Comparison of ENCODE assay signal across 20 cellular contexts in the genomic region with DNA sequence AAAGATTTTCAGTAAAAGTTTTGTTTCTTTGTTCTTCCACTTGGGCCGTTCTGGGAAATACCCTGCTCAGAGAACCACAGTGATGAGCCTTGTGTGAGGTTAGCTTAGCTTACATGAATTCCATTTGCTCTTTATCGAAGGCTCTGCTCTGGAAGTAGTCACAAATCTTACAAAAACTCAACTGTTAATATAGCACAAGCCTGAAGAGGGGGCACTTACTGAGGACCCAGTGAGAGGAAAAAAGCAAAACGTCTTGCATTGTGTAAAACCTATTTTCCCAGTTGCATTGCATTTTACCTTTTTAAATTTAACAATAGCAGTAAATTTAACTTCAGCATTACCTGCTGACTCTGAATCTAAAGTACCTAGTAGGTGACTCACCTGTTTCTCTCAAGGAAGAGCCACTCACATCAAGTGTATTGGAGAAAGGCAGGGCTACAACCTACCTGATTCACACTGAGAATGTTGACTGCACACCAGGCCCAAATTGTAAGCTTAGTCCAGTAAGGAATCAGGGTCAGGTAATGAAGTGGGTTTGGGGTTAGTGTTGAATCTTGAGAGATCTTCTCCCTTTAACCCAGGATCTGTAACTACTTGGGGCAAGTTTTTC. TPM values are rescaled to one million over a fixed set of nuclear protein-coding genes. Genes with fewer than 3 reads are reported as not detected.
A peak's percentile ranks its signal among the peaks of the same experiment; 100 is the strongest.
DNase-seq lines count a peak whose midpoint lies in the region; ATAC-seq and TF ChIP-seq lines count a peak whose summit lies in the region.
"Had no signal": no experiment of that assay in that cellular context is flagged by ENCODE, and none has a peak within 500 bp of the region (broad histone marks: within the 10 kb centered on the region; RNA-seq: fewer than 3 reads in every experiment).

No MANE protein-coding gene starts in this region.

- peaks cover 2% of the 10 kb centered on the region for H3K27me3 Mint-ChIP-seq in GM23338 (ENCODE audit: insufficient read depth, low read depth, poor library complexity)
- peaks cover 16% of the 10 kb centered on the region for H3K27me3 Mint-ChIP-seq in WTC11 (ENCODE audit: low read depth)
- H3K27me3 Mint-ChIP-seq: activated naive CD4-positive, alpha-beta T cell treated with anti-CD3 and anti-CD28 coated beads, Interleukin-2, amount 50 U/mL, for 24 hours had no signal

- intact Hi-C loops in head of caudate nucleus (cut with DNase I), result no loop called here

- no peak overlapping the region for H3K27ac ChIP-seq in GM23338 (ENCODE audit: low read depth)
- no peak overlapping the region for H3K27ac ChIP-seq in hepatocyte
- H3K27ac ChIP-seq: colonic mucosa, Peyer's patch had no signal

- H2AFZ ChIP-seq in GM23338 (no peak overlapping the region), hepatocyte (no peak overlapping the region)

- H3K9me2 ChIP-seq in GM23338 (ENCODE audit: insufficient read depth) (peaks cover 14% of the 10 kb centered on the region; the same call in 1 of the 2 replicates), hepatocyte (replicated peaks; ENCODE audit: insufficient read depth) (no peaks in the 10 kb centered on the region)

- H3K36me3 ChIP-seq in GM23338 (ENCODE audit: insufficient read depth), result no peaks in the 10 kb centered on the region
- no peaks in the 10 kb centered on the region for H3K36me3 ChIP-seq in hepatocyte (replicated peaks; ENCODE audit: insufficient read depth, low read depth)
- H3K36me3 ChIP-seq: colonic mucosa, Peyer's patch had no signal

- H3K36me3 Mint-ChIP-seq in GM23338 (ENCODE audit: low read depth), result no peaks in the 10 kb centered on the region
- H3K36me3 Mint-ChIP-seq in WTC11, result 0 out of 2 replicates have a peak, but pooled peaks cover 2% of the 10 kb centered on the region
- H3K36me3 Mint-ChIP-seq: activated naive CD4-positive, alpha-beta T cell treated with anti-CD3 and anti-CD28 coated beads, Interleukin-2, amount 50 U/mL, for 24 hours had no signal

- H3K9me3 Mint-ChIP-seq in GM23338 (no peaks in the 10 kb centered on the region), WTC11 (peaks cover 5% of the 10 kb centered on the region)
- H3K9me3 Mint-ChIP-seq: activated naive CD4-positive, alpha-beta T cell treated with anti-CD3 and anti-CD28 coated beads, Interleukin-2, amount 50 U/mL, for 24 hours had no signal

- WGBS in hepatocyte (ENCODE audit: low lambda C conversion rate, missing lambda C conversion rate), result 55% methylated on average over 3 of the region's 3 CpGs

- H3K27ac Mint-ChIP-seq in GM23338 (no peak overlapping the region), WTC11 (no peak overlapping the region)
- H3K27ac Mint-ChIP-seq: activated naive CD4-positive, alpha-beta T cell treated with anti-CD3 and anti-CD28 coated beads, Interleukin-2, amount 50 U/mL, for 24 hours had no signal

- H4K20me1 ChIP-seq in GM23338 (replicated peaks; ENCODE audit: insufficient read depth) (no peaks in the 10 kb centered on the region), hepatocyte (ENCODE audit: insufficient read depth, poor library complexity, severe bottlenecking) (no peaks in the 10 kb centered on the region)

- H3K4me1 ChIP-seq in GM23338 (ENCODE audit: insufficient read depth) (no peaks in the 10 kb centered on the region), hepatocyte (ENCODE audit: insufficient read depth) (no peaks in the 10 kb centered on the region)
- H3K4me1 ChIP-seq: colonic mucosa, Peyer's patch had no signal

- H3K4me3 Mint-ChIP-seq in GM23338, result no peak overlapping the region
- no peak overlapping the region for H3K4me3 Mint-ChIP-seq in WTC11
- H3K4me3 Mint-ChIP-seq: activated naive CD4-positive, alpha-beta T cell treated with anti-CD3 and anti-CD28 coated beads, Interleukin-2, amount 50 U/mL, for 24 hours had no signal

- H3K4me3 ChIP-seq in AG10803 (ENCODE audit: low read length) (no peak overlapping the region), GM23338 (no peak overlapping the region), hepatocyte (no peak overlapping the region)
- H3K4me3 ChIP-seq: colonic mucosa, Peyer's patch had no signal

- CTCF ChIA-PET in WTC11 (lab: Charles Lee), result interaction anchor here (1.0 to 1.5 kb wide), 3 partner anchors 43 to 595 kb away, joined by 4 to 7 read pairs (median 5); a partner anchor contains a TSS

- H3K9me3 ChIP-seq in hepatocyte (ENCODE audit: low read depth), result no peaks in the 10 kb centered on the region
- H3K9me3 ChIP-seq: colonic mucosa, Peyer's patch had no signal

- no peak overlapping the region for H3K4me2 ChIP-seq in GM23338
- H3K4me2 ChIP-seq in hepatocyte, result no peak overlapping the region

- H3K79me2 ChIP-seq in GM23338 (replicated peaks; ENCODE audit: insufficient read depth) (no peaks in the 10 kb centered on the region), hepatocyte (no peaks in the 10 kb centered on the region)

- H3K27me3 ChIP-seq in GM23338 (ENCODE audit: insufficient read depth) (no peaks in the 10 kb centered on the region), hepatocyte (no peaks in the 10 kb centered on the region)
- H3K27me3 ChIP-seq: colonic mucosa, Peyer's patch had no signal

- 0 out of 2 replicates have a peak, but pooled peaks have one; percentile 2 for TF ChIP-seq CTCF in AG10803 (conservative IDR thresholded peaks at IDR 0.05; ENCODE audit: low read length)
- peak; percentile 42 to 50; a peak in 3 of 4 replicates for TF ChIP-seq CTCF in GM23338 (conservative IDR thresholded peaks at IDR 0.05; ENCODE audit: low read depth in 2 of 2)
- no peak for TF ChIP-seq CTCF in WTC11 (IDR thresholded peaks at IDR 0.05)
- TF ChIP-seq CTCF in hepatocyte (IDR thresholded peaks at IDR 0.05; ENCODE audit: poor library complexity), result no peak

- no peak for DNase-seq in AG10803 (ENCODE audit: low read depth)
- DNase-seq in GM23338 (ENCODE audit: low spot score), result peak; percentile 57
- no peak for DNase-seq in WTC11 (ENCODE audit: low spot score)
- DNase-seq in kidney tubule cell (ENCODE audit: low spot score), result peak; percentile 32
- DNase-seq in SK-N-DZ (ENCODE audit: low spot score), result no peak
- no peak for DNase-seq in head of caudate nucleus
- no peak for DNase-seq in putamen (ENCODE audit: low spot score)
- no peak for DNase-seq in hepatocyte (ENCODE audit: low spot score)
- DNase-seq: colonic mucosa, hippocampal formation, left colon, NCI-H1436, Peyer's patch, retina, T1000 had no signal

- peak; percentile 72 for ATAC-seq in GM23338
- ATAC-seq in WTC11, result peak; percentile 75
- ATAC-seq: activated CD4-positive, CD25-positive, alpha-beta regulatory T cell treated with anti-CD3 and anti-CD28 coated beads, Interleukin-2, amount 50 U/mL, for 24 hours; left colon had no signal

- H3K4me1 Mint-ChIP-seq in GM23338 (peaks cover 2% of the 10 kb centered on the region; the same call in 1 of the 3 replicates), WTC11 (peaks cover 9% of the 10 kb centered on the region)
- H3K4me1 Mint-ChIP-seq: activated naive CD4-positive, alpha-beta T cell treated with anti-CD3 and anti-CD28 coated beads, Interleukin-2, amount 50 U/mL, for 24 hours had no signal

- POLR2A ChIA-PET in WTC11 (lab: Charles Lee), result no interaction called here

- no peaks in the 10 kb centered on the region for H3F3A ChIP-seq in GM23338 (replicated peaks; ENCODE audit: low read depth)

TF ChIP-seq in GM23338, 12 proteins besides CTCF, POLR2A, EP300 and RAD21 (continues in another document):
- TF ChIP-seq JUNB (IDR thresholded peaks at IDR 0.05; ENCODE audit: unreplicated experiment), result no peak
- TF ChIP-seq ZNF331 (CRISPR knock-in tag; IDR thresholded peaks at IDR 0.05; ENCODE audit: low read depth), result no peak

TF ChIP-seq in WTC11, 78 proteins besides CTCF, POLR2A, EP300 and RAD21:
- TF ChIP-seq NFATC4 (CRISPR knock-in tag; IDR thresholded peaks at IDR 0.05) (no peak), ATF1 (CRISPR knock-in tag; IDR thresholded peaks at IDR 0.05) (no peak), SOX15 (CRISPR knock-in tag; IDR thresholded peaks at IDR 0.05) (no peak), TCF7 (CRISPR knock-in tag; IDR thresholded peaks at IDR 0.05; ENCODE audit: low read depth) (no peak), GTF2I (CRISPR knock-in tag; conservative IDR thresholded peaks at IDR 0.05) (no peak), EMX1 (CRISPR knock-in tag; IDR thresholded peaks at IDR 0.05) (no peak)

RNA-seq across cellular contexts. Expression of a gene that starts 42.3 kb away (rescaled TPM):
- total RNA-seq in GM23338 (2014; rRNA removed; shearing (Covaris generic)), result 0.27 and 0.52 TPM in 2 replicates
- 1.6 and 2.4 TPM in 2 replicates for polyA plus RNA-seq in GM23338 (2016; fragmentation: Nextera tagmentation; extraction: Ambion mirVana)
- 1.5 to 2.6 TPM (median 1.6 TPM) in 3 replicates for total RNA-seq in WTC11 (2021)
- polyA plus RNA-seq in SK-N-DZ (2014; cell fraction: cytosol; rRNA removed), result 4.3 and 6.8 TPM in 2 replicates
- 2.3 and 4.2 TPM in 2 replicates for polyA plus RNA-seq in SK-N-DZ (2014; cell fraction: nucleus; rRNA removed)
- total RNA-seq in hepatocyte, result not detected in 2 replicates
- not detected in 2 replicates for polyA plus RNA-seq in hepatocyte
- total RNA-seq: colonic mucosa, Daoy, HT1080, left colon, mononuclear cell, Peyer's patch had no signal

Comparison
In these comparisons a context has a peak if more than half of its experiments do, and no peak if none do; other contexts are left out.
1. DNase-seq: peak in GM23338 (single experiment) and kidney tubule cell (single experiment); none in AG10803 (single experiment), WTC11 (single experiment), SK-N-DZ (single experiment), head of caudate nucleus (0 of 42), putamen (single experiment) and hepatocyte (single experiment).
2. CTCF ChIP-seq: peak in AG10803 (single experiment) and GM23338 (2 of 2); none in WTC11 (single experiment) and hepatocyte (single experiment).